In the genomic region with DNA sequence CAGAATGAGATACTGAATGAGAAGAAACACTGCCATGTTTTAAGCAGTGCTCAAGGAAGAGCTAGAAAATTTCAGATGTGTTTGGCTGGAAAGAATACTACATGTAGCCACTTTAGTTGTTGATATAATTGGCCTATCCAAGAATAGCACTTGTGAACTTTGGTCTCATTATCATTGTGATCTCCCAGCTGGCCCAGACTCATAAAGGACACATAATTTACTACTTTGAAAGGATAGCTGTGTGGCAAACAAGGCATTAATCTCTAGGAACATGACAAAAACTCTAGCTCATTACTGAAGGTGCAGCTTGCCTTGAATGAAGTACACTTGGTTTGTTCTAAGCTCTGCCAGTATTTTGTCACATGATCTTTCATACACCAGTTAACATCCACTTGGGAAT, we compare ENCODE assay signal across 17 cellular contexts.
DNase-seq lines count a peak whose midpoint lies in the region; ATAC-seq lines count a peak whose summit lies in the region.
"Had no signal": no experiment of that assay in that cellular context is flagged by ENCODE, and none has a peak within 500 bp of the region (broad histone marks: within the 10 kb centered on the region; RNA-seq: fewer than 3 reads in every experiment).

No MANE protein-coding gene starts in this region.

- no peaks in the 10 kb centered on the region for H3K4me1 Mint-ChIP-seq in activated CD4-positive, alpha-beta memory T cell treated with anti-CD3 and anti-CD28 coated beads for 36 hours (ENCODE audit: low read depth)

- no peak for ATAC-seq in HG03457 (IDR thresholded peaks at IDR 0.05; ENCODE audit: unreplicated experiment)
- ATAC-seq: esophagus mucosa, GM12878, heart left ventricle had no signal

- intact Hi-C loops in activated CD4-positive, alpha-beta memory T cell treated with anti-CD3 and anti-CD28 coated beads for 36 hours (cut with micrococcal nuclease), result no loop called here

- peak; percentile 8 for DNase-seq in DMS 273 (lab: John Stamatoyannopoulos, UW; ENCODE audit: unreplicated experiment)
- DNase-seq in DMS 273 treated with DMSO at 0.1 percent for 48 hours (lab: John Stamatoyannopoulos, UW), result no peak
- DNase-seq in NCI-H187 (lab: John Stamatoyannopoulos, UW), result peak; percentile 7 to 44
- peak; percentile 46 to 58 for DNase-seq in SHP77 (lab: John Stamatoyannopoulos, UW)
- DNase-seq in renal cortical epithelial cell (ENCODE audit: low read depth), result peak; percentile 51
- no peak for DNase-seq in activated CD4-positive, alpha-beta memory T cell treated with anti-CD3 and anti-CD28 coated beads for 36 hours
- no peak for DNase-seq in G401 (ENCODE audit: low spot score)
- DNase-seq: C1 segment of cervical spinal cord; HCEC 1CT; heart left ventricle; kidney; stimulated activated CD4-positive, alpha-beta T cell treated with anti-CD3 and anti-CD28 coated beads, Interleukin-15, amount 100 ng/mL, for 24 hours; SW 1271 had no signal

- in situ Hi-C loops in G401 (cut with HindIII; ENCODE audit: low sequenced_read_pairs), result no loop called here

- H3K36me3 Mint-ChIP-seq in activated CD4-positive, alpha-beta memory T cell treated with anti-CD3 and anti-CD28 coated beads for 36 hours, result no peaks in the 10 kb centered on the region

- no peak overlapping the region for H3K4me3 Mint-ChIP-seq in activated CD4-positive, alpha-beta memory T cell treated with anti-CD3 and anti-CD28 coated beads for 36 hours

- POLR2A ChIA-PET in activated CD4-positive, alpha-beta memory T cell treated with anti-CD3 and anti-CD28 coated beads for 36 hours (lab: Charles Lee), result no interaction called here

- no peaks in the 10 kb centered on the region for H3K27me3 Mint-ChIP-seq in activated CD4-positive, alpha-beta memory T cell treated with anti-CD3 and anti-CD28 coated beads for 36 hours
- H3K27me3 Mint-ChIP-seq: progenitor cell of endocrine pancreas had no signal

- peaks cover 2% of the 10 kb centered on the region for H3K9me3 Mint-ChIP-seq in activated CD4-positive, alpha-beta memory T cell treated with anti-CD3 and anti-CD28 coated beads for 36 hours

- no peak overlapping the region for H3K27ac Mint-ChIP-seq in activated CD4-positive, alpha-beta memory T cell treated with anti-CD3 and anti-CD28 coated beads for 36 hours

- CTCF ChIA-PET in activated CD4-positive, alpha-beta memory T cell treated with anti-CD3 and anti-CD28 coated beads for 36 hours (lab: Charles Lee), result no interaction called here

Comparison
In these comparisons a context has a peak if more than half of its experiments do, and no peak if none do; other contexts are left out.
1. DNase-seq: peak in DMS 273 (single experiment), NCI-H187 (2 of 2), SHP77 (2 of 2) and renal cortical epithelial cell (single experiment); none in DMS 273 treated with DMSO at 0.1 percent for 48 hours (single experiment), activated CD4-positive, alpha-beta memory T cell treated with anti-CD3 and anti-CD28 coated beads for 36 hours (single experiment) and G401 (single experiment).